Comparison of ENCODE assay signal across 17 cellular contexts in the genomic region with DNA sequence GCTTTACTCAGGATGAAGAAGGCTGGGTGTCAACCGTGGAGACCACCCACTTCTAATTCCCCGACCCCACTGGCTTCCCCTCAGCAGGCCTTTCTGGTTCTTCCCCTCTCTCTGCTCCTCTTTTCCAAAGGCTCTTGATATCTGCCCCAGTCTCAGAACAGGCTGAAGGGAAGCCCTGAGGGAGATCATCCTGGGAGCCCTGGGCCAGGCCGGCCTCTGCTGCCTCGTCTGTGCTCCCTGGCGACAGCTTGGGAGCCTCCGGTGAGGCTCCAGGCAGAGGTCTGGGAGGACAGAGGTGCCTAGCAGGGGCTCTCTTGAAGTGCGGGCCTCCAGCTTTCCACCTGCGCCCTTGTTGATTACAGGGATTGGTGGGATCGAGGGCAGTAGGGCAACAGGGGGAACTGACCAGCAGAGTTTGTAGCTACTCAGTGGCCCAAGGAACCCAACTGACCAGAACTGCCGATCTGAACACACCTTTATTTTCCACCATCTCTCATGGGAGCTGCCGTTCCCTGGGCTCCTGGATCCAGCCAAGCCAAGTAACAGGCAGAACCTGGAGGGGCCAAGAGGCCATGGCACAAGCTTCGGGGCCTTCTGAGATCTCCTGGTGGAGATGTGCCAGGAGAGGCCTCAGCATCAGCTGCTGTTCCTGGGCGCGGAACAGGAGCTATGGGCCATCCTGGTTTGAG.
A peak's percentile ranks its signal among the peaks of the same experiment; 100 is the strongest.
DNase-seq lines count a peak whose midpoint lies in the region; FAIRE-seq and TF ChIP-seq lines count a peak whose summit lies in the region.
"Had no signal": no experiment of that assay in that cellular context is flagged by ENCODE, and none has a peak within 500 bp of the region (broad histone marks: within the 10 kb centered on the region; RNA-seq: fewer than 3 reads in every experiment).

No MANE protein-coding gene starts in this region.

- FAIRE-seq in kidney (lab: Jason Lieb, UNC) = no peak
- FAIRE-seq: A549 had no signal

- TF ChIP-seq CTCF in Peyer's patch (IDR thresholded peaks at IDR 0.05) (no peak), kidney (IDR thresholded peaks at IDR 0.05; ENCODE audit: borderline replicate concordance, extremely low read depth, insufficient read depth) (no peak), testis (IDR thresholded peaks at IDR 0.05) (no peak)

- TF ChIP-seq POLR2A in Peyer's patch (IDR thresholded peaks at IDR 0.05) (no peak), testis (IDR thresholded peaks at IDR 0.05) (no peak)

- intact Hi-C loops in kidney (cut with DNase I) = no loop called here
- intact Hi-C loops in testis (cut with DNase I; ENCODE audit: low total_unique reads) = no loop called here

- peak; percentile 51 for DNase-seq in activated effector memory CD4-positive, alpha-beta T cell treated with anti-CD3 and anti-CD28 coated beads, Interleukin-2, amount 50 U/mL, for 16 hours
- no peak for DNase-seq in activated effector memory CD4-positive, alpha-beta T cell treated with Interleukin-2 at 50 U/mL for 16 hours
- DNase-seq in Peyer's patch = peak in 2 of 3 donors; percentile 9 to 21
- peak; percentile 52 for DNase-seq in kidney
- DNase-seq in testis = peak; percentile 10
- no peak for DNase-seq in NCI-H1930 (lab: John Stamatoyannopoulos, UW)
- DNase-seq in MG63 = no peak
- DNase-seq: CD8-positive, alpha-beta memory T cell; DMS79 treated with DMSO at 0.1 percent for 48 hours; H9; KBM-7; NCI-H1436; NCI-H2081; NCI-H748 treated with DMSO at 0.1 percent for 48 hours; PC-3 had no signal

- no peaks in the 10 kb centered on the region for H3K27me3 ChIP-seq in Peyer's patch
- no peaks in the 10 kb centered on the region for H3K27me3 ChIP-seq in testis
- no peaks in the 10 kb centered on the region for H3K27me3 ChIP-seq in MG63
- H3K27me3 ChIP-seq: BLaER1 treated with 17β-estradiol and CSF1 and Interleukin-3, amounts not matched to agents 10 nM and 100 nM had no signal

- H3K27ac ChIP-seq in Peyer's patch = no peak overlapping the region
- no peak overlapping the region for H3K27ac ChIP-seq in kidney (ENCODE audit: low read depth in 2 of 2, low read length in 2 of 2)
- H3K27ac ChIP-seq in testis = no peak overlapping the region
- H3K27ac ChIP-seq: A549; BLaER1 treated with 17β-estradiol and CSF1 and Interleukin-3, amounts not matched to agents 10 nM and 100 nM had no signal

- H3K4me1 ChIP-seq in Peyer's patch = no peaks in the 10 kb centered on the region
- no peaks in the 10 kb centered on the region for H3K4me1 ChIP-seq in kidney (ENCODE audit: control insufficient read depth in 1 of 2, insufficient read depth in 1 of 2, low read depth in 1 of 2, low read length in 2 of 2)
- H3K4me1 ChIP-seq in testis = no peaks in the 10 kb centered on the region
- H3K4me1 ChIP-seq: A549; BLaER1 treated with 17β-estradiol and CSF1 and Interleukin-3, amounts not matched to agents 10 nM and 100 nM had no signal

- no peak overlapping the region for H3K9ac ChIP-seq in kidney (ENCODE audit: low read length in 2 of 2)
- H3K9ac ChIP-seq: BLaER1 treated with 17β-estradiol and CSF1 and Interleukin-3, amounts not matched to agents 10 nM and 100 nM had no signal

- H3K36me3 ChIP-seq in Peyer's patch (no peaks in the 10 kb centered on the region), kidney (ENCODE audit: control insufficient read depth in 1 of 2, insufficient read depth in 2 of 2, low read length in 2 of 2) (no peaks in the 10 kb centered on the region), testis (ENCODE audit: low read depth, missing control alignments) (no peaks in the 10 kb centered on the region), MG63 (no peaks in the 10 kb centered on the region)
- H3K36me3 ChIP-seq: BLaER1 treated with 17β-estradiol and CSF1 and Interleukin-3, amounts not matched to agents 10 nM and 100 nM had no signal

- WGBS in testis, 2 donors = 80 to 85% methylated on average over 10 to 14 of the region's 14 CpGs

- H3K4me3 ChIP-seq in Peyer's patch = no peak overlapping the region
- no peak overlapping the region for H3K4me3 ChIP-seq in kidney (ENCODE audit: low read length in 2 of 2)
- no peak overlapping the region for H3K4me3 ChIP-seq in testis
- H3K4me3 ChIP-seq in MG63 = no peak overlapping the region
- H3K4me3 ChIP-seq: A549; BLaER1 treated with 17β-estradiol and CSF1 and Interleukin-3, amounts not matched to agents 10 nM and 100 nM had no signal

- no peaks in the 10 kb centered on the region for H3K9me3 ChIP-seq in Peyer's patch
- H3K9me3 ChIP-seq in kidney (ENCODE audit: control insufficient read depth in 1 of 2, low read length in 2 of 2) = no peaks in the 10 kb centered on the region
- no peaks in the 10 kb centered on the region for H3K9me3 ChIP-seq in testis
- no peaks in the 10 kb centered on the region for H3K9me3 ChIP-seq in MG63
- H3K9me3 ChIP-seq: A549; BLaER1 treated with 17β-estradiol and CSF1 and Interleukin-3, amounts not matched to agents 10 nM and 100 nM had no signal

Comparison
In these comparisons a context has a peak if more than half of its experiments do, and no peak if none do; other contexts are left out.
1. DNase-seq: peak in activated effector memory CD4-positive, alpha-beta T cell treated with anti-CD3 and anti-CD28 coated beads, Interleukin-2, amount 50 U/mL, for 16 hours (single experiment), Peyer's patch (2 of 3), kidney (single experiment) and testis (single experiment); none in activated effector memory CD4-positive, alpha-beta T cell treated with Interleukin-2 at 50 U/mL for 16 hours (single experiment), NCI-H1930 (0 of 2) and MG63 (single experiment).